ENCODE assay signal across 7 cellular contexts in genomic region chr7:3260425-3260762, GRCh38. TPM values are rescaled to one million over a fixed set of nuclear protein-coding genes. Genes with fewer than 3 reads are reported as not detected.
DNase-seq lines count a peak whose midpoint lies in the region; ATAC-seq and TF ChIP-seq lines count a peak whose summit lies in the region.

No MANE protein-coding gene starts in this region.

- H3K4me3 ChIP-seq in suprapubic skin = peak overlapping the region; percentile 34

- peaks cover 4% of the 10 kb centered on the region for H3K27me3 ChIP-seq in suprapubic skin

- H3K27ac Mint-ChIP-seq in activated T-helper 2 cell treated with anti-CD3 and anti-CD28 coated beads, Interferon-gamma antibody, Interleukin-2, Interleukin-4, amounts not matched to agents 10 μg/mL and 5 μg/mL and 100 μg/mL, durations not matched to agents 14 hours and 24 hours and 36 hours = no peak overlapping the region
- H3K27ac Mint-ChIP-seq in immature natural killer cell = no peak overlapping the region

- H3K9me3 ChIP-seq in suprapubic skin = no peaks in the 10 kb centered on the region

- peak overlapping the region; percentile 59 for H3K4me3 Mint-ChIP-seq in activated T-helper 2 cell treated with anti-CD3 and anti-CD28 coated beads, Interferon-gamma antibody, Interleukin-2, Interleukin-4, amounts not matched to agents 10 μg/mL and 5 μg/mL and 100 μg/mL, durations not matched to agents 14 hours and 24 hours and 36 hours (ENCODE audit: low read depth)
- peak overlapping the region in 4 of 5 donors; percentile 11 to 63 (median 44) for H3K4me3 Mint-ChIP-seq in immature natural killer cell

- intact Hi-C loops in activated T-helper 2 cell treated with anti-CD3 and anti-CD28 coated beads, Interferon-gamma antibody, Interleukin-2, Interleukin-4, amounts not matched to agents 10 μg/mL and 5 μg/mL and 100 μg/mL, durations not matched to agents 14 hours and 24 hours and 36 hours (cut with micrococcal nuclease) = no loop called here

- H3K27me3 Mint-ChIP-seq in activated T-helper 2 cell treated with anti-CD3 and anti-CD28 coated beads, Interferon-gamma antibody, Interleukin-2, Interleukin-4, amounts not matched to agents 10 μg/mL and 5 μg/mL and 100 μg/mL, durations not matched to agents 14 hours and 24 hours and 36 hours (ENCODE audit: low read depth) = peaks cover 16% of the 10 kb centered on the region
- peaks cover 3 to 14% (median 12%) of the 10 kb centered on the region in 3 donors for H3K27me3 Mint-ChIP-seq in immature natural killer cell (ENCODE audit: low read depth in 3 of 3)

- no peak for TF ChIP-seq EP300 in suprapubic skin (IDR thresholded peaks at IDR 0.05)

- DNase-seq in HCEC 1CT = peak; percentile 53
- no peak for DNase-seq in activated T-helper 2 cell treated with anti-CD3 and anti-CD28 coated beads, Interferon-gamma antibody, Interleukin-2, Interleukin-4, amounts not matched to agents 10 μg/mL and 5 μg/mL and 100 μg/mL, durations not matched to agents 14 hours and 24 hours and 36 hours (ENCODE audit: low spot score)
- no peak for DNase-seq in immature natural killer cell
- DNase-seq in suprapubic skin (ENCODE audit: low spot score in 2 of 2) = no peak
- no peak for DNase-seq in NCI-H1105 treated with DMSO at 0.1 percent for 48 hours (lab: John Stamatoyannopoulos, UW)

- no peaks in the 10 kb centered on the region for H3K9me3 Mint-ChIP-seq in activated T-helper 2 cell treated with anti-CD3 and anti-CD28 coated beads, Interferon-gamma antibody, Interleukin-2, Interleukin-4, amounts not matched to agents 10 μg/mL and 5 μg/mL and 100 μg/mL, durations not matched to agents 14 hours and 24 hours and 36 hours
- H3K9me3 Mint-ChIP-seq in immature natural killer cell = no peaks in the 10 kb centered on the region

- H3K36me3 ChIP-seq in suprapubic skin = no peaks in the 10 kb centered on the region

- ATAC-seq in GM18502 (IDR thresholded peaks at IDR 0.05; ENCODE audit: poor library complexity, unreplicated experiment) = no peak
- no peak for ATAC-seq in GM19395 (IDR thresholded peaks at IDR 0.05; ENCODE audit: unreplicated experiment)

- no peak for TF ChIP-seq POLR2A in suprapubic skin (IDR thresholded peaks at IDR 0.05)

- H3K4me1 Mint-ChIP-seq in activated T-helper 2 cell treated with anti-CD3 and anti-CD28 coated beads, Interferon-gamma antibody, Interleukin-2, Interleukin-4, amounts not matched to agents 10 μg/mL and 5 μg/mL and 100 μg/mL, durations not matched to agents 14 hours and 24 hours and 36 hours (ENCODE audit: low read depth) = no peaks in the 10 kb centered on the region
- H3K4me1 Mint-ChIP-seq in immature natural killer cell = no peaks in the 10 kb centered on the region

- no peak for TF ChIP-seq CTCF in suprapubic skin (IDR thresholded peaks at IDR 0.05)

- 26% methylated on average over 10 of the region's 10 CpGs for WGBS in suprapubic skin

- H3K27ac ChIP-seq in suprapubic skin = no peak overlapping the region

- H3K36me3 Mint-ChIP-seq in activated T-helper 2 cell treated with anti-CD3 and anti-CD28 coated beads, Interferon-gamma antibody, Interleukin-2, Interleukin-4, amounts not matched to agents 10 μg/mL and 5 μg/mL and 100 μg/mL, durations not matched to agents 14 hours and 24 hours and 36 hours (ENCODE audit: low read depth) = no peaks in the 10 kb centered on the region
- no peaks in the 10 kb centered on the region for H3K36me3 Mint-ChIP-seq in immature natural killer cell

- H3K4me1 ChIP-seq in suprapubic skin = peaks cover 2% of the 10 kb centered on the region

RNA-seq across cellular contexts. Expression of gene SDK1, which starts 40.7 kb away (rescaled TPM):
- 0.48 and 1.2 TPM in 2 replicates for total RNA-seq in activated T-helper 2 cell treated with anti-CD3 and anti-CD28 coated beads, Interferon-gamma antibody, Interleukin-2, Interleukin-4, amounts not matched to agents 10 μg/mL and 5 μg/mL and 100 μg/mL, durations not matched to agents 14 hours and 24 hours and 36 hours
- not detected for polyA plus RNA-seq in immature natural killer cell
- 10 to 100 TPM in 1 of 4 donors, 1 to 10 TPM in 3; 2.5 to 12.9 (median 6.1) TPM for total RNA-seq in suprapubic skin
